Comparison of ENCODE assay signal across 29 cellular contexts in genomic region chr18:24470022-24470618, GRCh38. TPM values are rescaled to one million over a fixed set of nuclear protein-coding genes. Genes with fewer than 3 reads are reported as not detected.
"Had no signal": no experiment of that assay in that cellular context is flagged by ENCODE, and none has a peak within 500 bp of the region (broad histone marks: within the 10 kb centered on the region; RNA-seq: fewer than 3 reads in every experiment).

No MANE protein-coding gene starts in this region.

- H3K4me1 ChIP-seq: parathyroid adenoma, psoas muscle, spleen, tibial nerve had no signal

- ATAC-seq: activated CD4-positive, CD25-positive, alpha-beta regulatory T cell treated with anti-CD3 and anti-CD28 coated beads, Interleukin-2, amount 50 U/mL, for 24 hours; esophagus mucosa; left cardiac atrium; naive thymus-derived CD4-positive, alpha-beta T cell; psoas muscle; right cardiac atrium had no signal

- H3K4me1 Mint-ChIP-seq: activated naive CD4-positive, alpha-beta T cell treated with anti-CD3 and anti-CD28 coated beads, Interleukin-2, amount 50 U/mL, for 24 hours; central memory CD8-positive, alpha-beta T cell; endodermal cell; memory B cell had no signal

- H3K4me3 ChIP-seq: psoas muscle, spleen, tibial nerve had no signal

- H3K9me3 Mint-ChIP-seq: activated CD4-positive, alpha-beta memory T cell treated with anti-CD3 and anti-CD28 coated beads, Interleukin-2, amount 10 ng/mL, durations not matched to agents 7 days and 5 days; activated CD4-positive, alpha-beta T cell treated with anti-CD3 and anti-CD28 coated beads, Interleukin-2, amount 10 ng/mL, durations not matched to agents 7 days and 5 days; activated naive CD4-positive, alpha-beta T cell treated with anti-CD3 and anti-CD28 coated beads, Interleukin-2, amount 50 U/mL, for 24 hours; activated T-cell treated with anti-CD3 and anti-CD28 coated beads, Interleukin-2, amount 50 U/mL, for 24 hours; activated T-helper 2 cell treated with anti-CD3 and anti-CD28 coated beads, Interferon-gamma antibody, Interleukin-2, Interleukin-4, amounts not matched to agents 10 μg/mL and 5 μg/mL and 100 μg/mL, durations not matched to agents 14 hours and 24 hours and 36 hours; central memory CD8-positive, alpha-beta T cell; dendritic cell treated with granulocyte-macrophage colony-stimulating factor and Interleukin-4, amounts not matched to agents 40 ng/mL and 50 ng/mL, for 4 days; endodermal cell; memory B cell; naive thymus-derived CD4-positive, alpha-beta T cell had no signal

- H3K36me3 Mint-ChIP-seq: memory B cell; naive thymus-derived CD4-positive, alpha-beta T cell had no signal

- H3K27me3 Mint-ChIP-seq: dendritic cell treated with granulocyte-macrophage colony-stimulating factor and Interleukin-4, amounts not matched to agents 40 ng/mL and 50 ng/mL, for 4 days had no signal

- DNase-seq: activated CD4-positive, alpha-beta memory T cell treated with anti-CD3 and anti-CD28 coated beads, Interleukin-2, amount 10 ng/mL, durations not matched to agents 7 days and 5 days; activated CD4-positive, alpha-beta T cell treated with anti-CD3 and anti-CD28 coated beads, Interleukin-2, amount 10 ng/mL, durations not matched to agents 7 days and 5 days; activated CD8-positive, alpha-beta memory T cell treated with anti-CD3 and anti-CD28 coated beads, Interleukin-2, amount 50 U/mL, for 48 hours; activated T-cell treated with anti-CD3 and anti-CD28 coated beads, Interleukin-2, amount 50 U/mL, for 24 hours; endodermal cell; foreskin fibroblast; head of caudate nucleus; hippocampal formation; left cardiac atrium; midbrain; naive thymus-derived CD4-positive, alpha-beta T cell; nucleus accumbens; psoas muscle; right cardiac atrium; spleen; stimulated activated naive CD4-positive, alpha-beta T cell; T-helper 9 cell had no signal

- H3K27ac Mint-ChIP-seq: activated CD4-positive, alpha-beta memory T cell treated with anti-CD3 and anti-CD28 coated beads, Interleukin-2, amount 10 ng/mL, durations not matched to agents 7 days and 5 days; activated CD4-positive, alpha-beta T cell treated with anti-CD3 and anti-CD28 coated beads, Interleukin-2, amount 10 ng/mL, durations not matched to agents 7 days and 5 days; activated naive CD4-positive, alpha-beta T cell treated with anti-CD3 and anti-CD28 coated beads, Interleukin-2, amount 50 U/mL, for 24 hours; activated T-cell treated with anti-CD3 and anti-CD28 coated beads, Interleukin-2, amount 50 U/mL, for 24 hours; activated T-helper 2 cell treated with anti-CD3 and anti-CD28 coated beads, Interferon-gamma antibody, Interleukin-2, Interleukin-4, amounts not matched to agents 10 μg/mL and 5 μg/mL and 100 μg/mL, durations not matched to agents 14 hours and 24 hours and 36 hours; dendritic cell treated with granulocyte-macrophage colony-stimulating factor and Interleukin-4, amounts not matched to agents 40 ng/mL and 50 ng/mL, for 4 days; endodermal cell; memory B cell; naive thymus-derived CD4-positive, alpha-beta T cell had no signal

- H3K9me3 ChIP-seq: psoas muscle, spleen, tibial nerve had no signal

- H3K36me3 ChIP-seq: spleen, tibial nerve had no signal

- H3K27ac ChIP-seq: parathyroid adenoma, psoas muscle, spleen, tibial nerve, VCaP had no signal

- H3K9ac ChIP-seq: parathyroid adenoma had no signal

- H3K27me3 ChIP-seq: spleen, tibial nerve had no signal

- H3K4me3 Mint-ChIP-seq: activated CD4-positive, alpha-beta memory T cell treated with anti-CD3 and anti-CD28 coated beads, Interleukin-2, amount 10 ng/mL, durations not matched to agents 7 days and 5 days; activated CD4-positive, alpha-beta T cell treated with anti-CD3 and anti-CD28 coated beads, Interleukin-2, amount 10 ng/mL, durations not matched to agents 7 days and 5 days; activated naive CD4-positive, alpha-beta T cell treated with anti-CD3 and anti-CD28 coated beads, Interleukin-2, amount 50 U/mL, for 24 hours; activated T-cell treated with anti-CD3 and anti-CD28 coated beads, Interleukin-2, amount 50 U/mL, for 24 hours; central memory CD8-positive, alpha-beta T cell; dendritic cell treated with granulocyte-macrophage colony-stimulating factor and Interleukin-4, amounts not matched to agents 40 ng/mL and 50 ng/mL, for 4 days; endodermal cell; memory B cell; naive thymus-derived CD4-positive, alpha-beta T cell had no signal

RNA-seq across cellular contexts. Expression of gene HRH4, which starts 9.7 kb away (rescaled TPM):
- total RNA-seq: left cardiac atrium, right cardiac atrium, temporal lobe had no signal
- polyA plus RNA-seq: naive thymus-derived CD4-positive, alpha-beta T cell; neural cell; right cardiac atrium had no signal
